In genomic region chrX:25810202-25810601, GRCh38 we compare ENCODE assay signal across 23 cellular contexts.
DNase-seq lines count a peak whose midpoint lies in the region; ATAC-seq, FAIRE-seq and TF ChIP-seq lines count a peak whose summit lies in the region.
"Had no signal": no experiment of that assay in that cellular context is flagged by ENCODE, and none has a peak within 500 bp of the region (broad histone marks: within the 10 kb centered on the region; RNA-seq: fewer than 3 reads in every experiment).

No MANE protein-coding gene starts in this region.

- no peak overlapping the region for H4K5ac ChIP-seq in IMR-90 (ENCODE audit: low read depth, low read length)

- H2AK9ac ChIP-seq in IMR-90 (replicated peaks; ENCODE audit: low read depth, low read length, poor library complexity), result no peak overlapping the region

- ATAC-seq in IMR-90 (ENCODE audit: low read depth) (peak; percentile 49), foreskin keratinocyte (peak; percentile 40), GM21529 (IDR thresholded peaks at IDR 0.05; ENCODE audit: unreplicated experiment) (no peak), GM19351 (IDR thresholded peaks at IDR 0.05; ENCODE audit: unreplicated experiment) (no peak)
- ATAC-seq: gastrocnemius medialis, left lobe of liver, psoas muscle had no signal

- in situ Hi-C loops in IMR-90 (cut with MboI; ENCODE audit: low sequenced_read_pairs), result no loop called here
- in situ Hi-C loops in mammary epithelial cell (cut with MboI; ENCODE audit: low sequenced_read_pairs in 2 of 2), result no loop called here

- H2AFZ ChIP-seq in IMR-90 (replicated peaks; ENCODE audit: low read length, poor library complexity) (no peak overlapping the region), mammary epithelial cell (ENCODE audit: low read depth, low read length) (no peak overlapping the region)

- H3K14ac ChIP-seq in IMR-90 (replicated peaks; ENCODE audit: low read depth, low read length), result no peak overlapping the region

- H3K4me1 ChIP-seq in IMR-90 (ENCODE audit: control insufficient read depth, insufficient read depth, low read length) (no peaks in the 10 kb centered on the region), mammary epithelial cell (ENCODE audit: insufficient read depth, low read length) (no peaks in the 10 kb centered on the region), foreskin keratinocyte (no peaks in the 10 kb centered on the region)
- H3K4me1 ChIP-seq: gastrocnemius medialis, psoas muscle, spleen had no signal

- CTCF ChIA-PET in IMR-90 (lab: Yijun Ruan, JAX) (no interaction called here), mammary epithelial cell (lab: Charles Lee; ENCODE audit: low non-redundant PET) (no interaction called here)

- no peak overlapping the region for H3K56ac ChIP-seq in IMR-90 (ENCODE audit: extremely low read depth, insufficient read depth, low read length)

- no peak overlapping the region for H2BK15ac ChIP-seq in IMR-90 (ENCODE audit: low read depth, low read length)

- no peak overlapping the region for H3K27ac ChIP-seq in IMR-90 (ENCODE audit: insufficient read depth, low read length)
- no peak overlapping the region for H3K27ac ChIP-seq in mammary epithelial cell (ENCODE audit: insufficient read depth, low read depth, low read length)
- H3K27ac ChIP-seq in foreskin keratinocyte, result no peak overlapping the region
- H3K27ac ChIP-seq: gastrocnemius medialis, psoas muscle, spleen had no signal

- no peak overlapping the region for H4K91ac ChIP-seq in IMR-90 (ENCODE audit: insufficient read depth, low read depth, low read length)

- no peak overlapping the region for H2AK5ac ChIP-seq in IMR-90 (ENCODE audit: low read depth, low read length)

- H3K27me3 ChIP-seq in IMR-90 (ENCODE audit: control insufficient read depth, insufficient read depth, low read length) (no peaks in the 10 kb centered on the region), mammary epithelial cell (ENCODE audit: insufficient read depth, low read length) (no peaks in the 10 kb centered on the region), foreskin keratinocyte (no peaks in the 10 kb centered on the region)
- H3K27me3 ChIP-seq: gastrocnemius medialis, spleen had no signal

- no peak for FAIRE-seq in RCC 7860 (lab: Jason Lieb, UNC)

- H2BK120ac ChIP-seq in IMR-90 (ENCODE audit: low read depth, low read length), result no peak overlapping the region

- WGBS in IMR-90 (ENCODE audit: extremely low coverage in 2 of 2, insufficient read length in 1 of 2), 2 experiments, result no CpG with 5 or more reads among the region's 1 CpG
- WGBS in mammary epithelial cell (ENCODE audit: low coverage, missing lambda C conversion rate), result 7% methylated on average over 1 of the region's 1 CpG

- no peak overlapping the region for H3K4ac ChIP-seq in IMR-90 (ENCODE audit: low read depth, low read length)

- no peak overlapping the region for H4K8ac ChIP-seq in IMR-90 (ENCODE audit: low read depth in 2 of 2, low read length in 2 of 2)

- H2BK5ac ChIP-seq in IMR-90 (ENCODE audit: low read depth, low read length, poor library complexity, severe bottlenecking), result no peak overlapping the region

- H3K9me1 ChIP-seq in IMR-90 (ENCODE audit: insufficient read depth, low read length), result no peaks in the 10 kb centered on the region

- TF ChIP-seq CTCF in IMR-90 (conservative IDR thresholded peaks at IDR 0.05; ENCODE audit: low read depth, low read length) (no peak), mammary epithelial cell (conservative IDR thresholded peaks at IDR 0.05 in 1 of 2, IDR thresholded peaks at IDR 0.05 in 1 of 2; ENCODE audit: extremely low read depth in 1 of 2, insufficient read depth in 1 of 2, low read depth in 1 of 2, low read length in 2 of 2) (no peak), foreskin keratinocyte (conservative IDR thresholded peaks at IDR 0.05) (no peak)

- no peaks in the 10 kb centered on the region for H3K79me1 ChIP-seq in IMR-90 (ENCODE audit: low read depth in 1 of 2, low read length in 2 of 2)

- intact Hi-C loops in IMR-90 (cut with micrococcal nuclease), result no loop called here
- intact Hi-C loops in mammary epithelial cell (cut with micrococcal nuclease), result no loop called here

- H3K4me2 ChIP-seq in IMR-90 (ENCODE audit: low read depth, low read length) (no peak overlapping the region), mammary epithelial cell (ENCODE audit: insufficient read depth, low read depth, low read length) (no peak overlapping the region)

- POLR2A ChIA-PET in IMR-90 (lab: Charles Lee; ENCODE audit: unreplicated experiment), result no interaction called here

- no peak overlapping the region for H3K9ac ChIP-seq in IMR-90 (ENCODE audit: low read depth, low read length)
- H3K9ac ChIP-seq in mammary epithelial cell (ENCODE audit: insufficient read depth, low read length), result no peak overlapping the region

- TF ChIP-seq RAD21 in IMR-90 (IDR thresholded peaks at IDR 0.05; ENCODE audit: low read length), result no peak

- peak; percentile 89 for DNase-seq in A172 (ENCODE audit: low spot score)
- peak; percentile 75 for DNase-seq in IMR-90
- peak; percentile 5 for DNase-seq in mammary epithelial cell
- DNase-seq in foreskin keratinocyte, result peak; percentile 4 to 27
- DNase-seq in ureter (ENCODE audit: low spot score), result no peak
- no peak for DNase-seq in RCC 7860 (ENCODE audit: low spot score)
- DNase-seq: activated CD4-positive, alpha-beta T cell treated with anti-CD3 and anti-CD28 coated beads, Interleukin-2, amount 50 U/mL, for 1 hour; activated CD8-positive, alpha-beta memory T cell treated with anti-CD3 and anti-CD28 coated beads, Interleukin-2, amount 50 U/mL, for 4 hours; activated effector memory CD4-positive, alpha-beta T cell treated with Interleukin-2 at 50 U/mL for 16 hours; C1 segment of cervical spinal cord; cerebellar nuclear complex; gastrocnemius medialis; NCI-H1048; NCI-H2081 treated with DMSO at 0.1 percent for 48 hours; psoas muscle; RPMI8226; spleen; substantia nigra; T-helper 1 cell had no signal

- BruUV-seq in IMR-90 (replicated peaks; lab: Mats Ljungman, UMichigan) (no TSS peak), mammary epithelial cell (replicated peaks; lab: Mats Ljungman, UMichigan) (no TSS peak)

- TF ChIP-seq POLR2A in IMR-90 (IDR thresholded peaks at IDR 0.05; ENCODE audit: low read depth, low read length), result no peak

- no peak overlapping the region for H3K18ac ChIP-seq in IMR-90 (ENCODE audit: low read depth, low read length)

- H3K9me3 ChIP-seq in IMR-90 (ENCODE audit: control insufficient read depth, insufficient read depth, low read length), result no peaks in the 10 kb centered on the region
- peaks cover 2% of the 10 kb centered on the region for H3K9me3 ChIP-seq in mammary epithelial cell (replicated peaks; ENCODE audit: insufficient read depth, low read length)
- H3K9me3 ChIP-seq: gastrocnemius medialis, HAP-1, psoas muscle had no signal

- H4K20me1 ChIP-seq in IMR-90 (ENCODE audit: insufficient read depth, low read length), result no peaks in the 10 kb centered on the region
- H4K20me1 ChIP-seq in mammary epithelial cell (ENCODE audit: insufficient read depth, low read length), result no peaks in the 10 kb centered on the region

- H3K79me2 ChIP-seq in mammary epithelial cell (ENCODE audit: insufficient read depth, low read length), result no peaks in the 10 kb centered on the region

- dilution Hi-C loops in IMR-90 (cut with HindIII; ENCODE audit: low sequenced_read_pairs, unreplicated experiment), result no loop called here
- dilution Hi-C loops in mammary epithelial cell (cut with HindIII; ENCODE audit: low sequenced_read_pairs), result no loop called here

- no peak overlapping the region for H3K4me3 ChIP-seq in IMR-90 (ENCODE audit: insufficient read depth, low read depth, low read length)
- no peak overlapping the region for H3K4me3 ChIP-seq in mammary epithelial cell (replicated peaks in 1 of 3; ENCODE audit: insufficient read depth in 1 of 3, low read depth in 2 of 3, low read length in 3 of 3)
- H3K4me3 ChIP-seq: gastrocnemius medialis, HAP-1, psoas muscle, spleen had no signal

- no peaks in the 10 kb centered on the region for H3K36me3 ChIP-seq in IMR-90 (ENCODE audit: control insufficient read depth, insufficient read depth, low read length)
- H3K36me3 ChIP-seq in mammary epithelial cell (ENCODE audit: insufficient read depth, low read length), result no peaks in the 10 kb centered on the region
- H3K36me3 ChIP-seq: gastrocnemius medialis, HAP-1, spleen had no signal

- H3K23ac ChIP-seq in IMR-90 (ENCODE audit: low read depth, low read length), result no peak overlapping the region

- H2BK20ac ChIP-seq in IMR-90 (ENCODE audit: low read depth, low read length), result no peak overlapping the region

TF ChIP-seq in IMR-90, 13 proteins besides CTCF, POLR2A, EP300 and RAD21:
- TF ChIP-seq ELK1 (IDR thresholded peaks at IDR 0.05; ENCODE audit: borderline replicate concordance, low read depth, low read length), result no peak
- peak; percentile 49 for TF ChIP-seq CEBPB (IDR thresholded peaks at IDR 0.05; ENCODE audit: low read depth, low read length)
- TF ChIP-seq FOS (IDR thresholded peaks at IDR 0.05; ENCODE audit: low read depth, low read length), result no peak
- no peak for TF ChIP-seq NFE2L2 (IDR thresholded peaks at IDR 0.05; ENCODE audit: low read depth, low read length)

Comparison
In these comparisons a context has a peak if more than half of its experiments do, and no peak if none do; other contexts are left out.
1. DNase-seq: peak in A172 (single experiment), IMR-90 (single experiment), mammary epithelial cell (single experiment) and foreskin keratinocyte (2 of 2); none in ureter (single experiment) and RCC 7860 (single experiment).
2. ATAC-seq: peak in IMR-90 (single experiment) and foreskin keratinocyte (single experiment); none in GM21529 (single experiment) and GM19351 (single experiment).